In genomic region chr4:48777739-48778138, GRCh38 we compare ENCODE assay signal across 10 cellular contexts. TPM values are rescaled to one million over a fixed set of nuclear protein-coding genes. Genes with fewer than 3 reads are reported as not detected.
DNase-seq lines count a peak whose midpoint lies in the region; ATAC-seq and TF ChIP-seq lines count a peak whose summit lies in the region.
"Had no signal": no experiment of that assay in that cellular context is flagged by ENCODE, and none has a peak within 500 bp of the region (broad histone marks: within the 10 kb centered on the region; RNA-seq: fewer than 3 reads in every experiment).

No MANE protein-coding gene starts in this region.

- H3K4me1 ChIP-seq in left ventricle myocardium inferior (peaks cover 80% of the 10 kb centered on the region), adipocyte (ENCODE audit: control insufficient read depth, insufficient read depth, low read length) (peaks cover 13% of the 10 kb centered on the region), mesenchymal stem cell (ENCODE audit: control insufficient read depth, insufficient read depth, low read depth, low read length) (peaks cover 6% of the 10 kb centered on the region), urinary bladder (ENCODE audit: insufficient read depth) (peaks cover 3% of the 10 kb centered on the region)

- H3K27me3 ChIP-seq in left ventricle myocardium inferior (ENCODE audit: low read depth) (no peaks in the 10 kb centered on the region), adipocyte (replicated peaks; ENCODE audit: control insufficient read depth, insufficient read depth, low read length) (no peaks in the 10 kb centered on the region), mesenchymal stem cell (ENCODE audit: control insufficient read depth in 1 of 2, insufficient read depth in 1 of 2, low read length in 2 of 2) (no peaks in the 10 kb centered on the region)

- H3K23ac ChIP-seq in mesenchymal stem cell (ENCODE audit: low read length in 2 of 2), result no peak overlapping the region

- H2BK120ac ChIP-seq in mesenchymal stem cell (ENCODE audit: low read depth, low read length), result no peak overlapping the region

- TF ChIP-seq CTCF in left ventricle myocardium inferior (IDR thresholded peaks at IDR 0.05; ENCODE audit: borderline replicate concordance), result no peak

- H2BK15ac ChIP-seq in mesenchymal stem cell (ENCODE audit: low read depth, poor library complexity, severe bottlenecking), result no peak overlapping the region

- no peak overlapping the region for H2AK5ac ChIP-seq in mesenchymal stem cell (ENCODE audit: low read length, severe bottlenecking)

- H3K9me3 ChIP-seq in left ventricle myocardium inferior (replicated peaks) (no peaks in the 10 kb centered on the region), adipocyte (ENCODE audit: control insufficient read depth, low read length) (no peaks in the 10 kb centered on the region), mesenchymal stem cell (ENCODE audit: control insufficient read depth, low read length) (no peaks in the 10 kb centered on the region)

- DNase-seq in left ventricle myocardium inferior, result no peak
- DNase-seq in cardiac septum (ENCODE audit: low spot score), result no peak
- DNase-seq in adipocyte (ENCODE audit: low read depth), result no peak
- no peak for DNase-seq in mesenchymal stem cell
- DNase-seq in HUDEP-2 (lab: John Stamatoyannopoulos, UW; ENCODE audit: unreplicated experiment in 76 of 76), result no peak
- DNase-seq: SHP77 treated with DMSO at 0.1 percent for 48 hours; stimulated activated CD4-positive, alpha-beta T cell treated with anti-CD3 and anti-CD28 coated beads, Interleukin-4, amount 100 ng/mL, for 24 hours had no signal

- H2AFZ ChIP-seq in mesenchymal stem cell (ENCODE audit: low read depth, low read length), result no peak overlapping the region

- peak overlapping the region in 1 of 2 experiments; percentile 8 for H3K18ac ChIP-seq in mesenchymal stem cell (ENCODE audit: low read depth in 1 of 2, low read length in 2 of 2)

- H3K79me1 ChIP-seq in mesenchymal stem cell (replicated peaks; ENCODE audit: low read length, poor library complexity, severe bottlenecking), result no peaks in the 10 kb centered on the region

- H3K27ac ChIP-seq in left ventricle myocardium inferior (replicated peaks), result peak overlapping the region; percentile 95
- H3K27ac ChIP-seq in mesenchymal stem cell (ENCODE audit: low read length, poor library complexity, severe bottlenecking), result no peak overlapping the region
- peak overlapping the region; percentile 16 for H3K27ac ChIP-seq in urinary bladder (ENCODE audit: low read depth)

- H2BK12ac ChIP-seq in mesenchymal stem cell (ENCODE audit: low read length in 2 of 2), result no peak overlapping the region

- peak overlapping the region; percentile 96 for H3K9ac ChIP-seq in adipocyte (ENCODE audit: low read length)
- H3K9ac ChIP-seq in mesenchymal stem cell (ENCODE audit: low read length), result peak overlapping the region; percentile 96

- H4K91ac ChIP-seq in mesenchymal stem cell (ENCODE audit: low read length), result no peak overlapping the region

- H4K8ac ChIP-seq in mesenchymal stem cell (ENCODE audit: low read length), result no peak overlapping the region

- H3K14ac ChIP-seq in mesenchymal stem cell (ENCODE audit: low read length in 2 of 2), result no peak overlapping the region

- H3K36me3 ChIP-seq in left ventricle myocardium inferior, result no peaks in the 10 kb centered on the region
- H3K36me3 ChIP-seq in adipocyte (ENCODE audit: control insufficient read depth, insufficient read depth, low read length, severe bottlenecking), result no peaks in the 10 kb centered on the region
- H3K36me3 ChIP-seq in mesenchymal stem cell (ENCODE audit: control insufficient read depth in 1 of 2, insufficient read depth in 2 of 2, low read depth in 1 of 2, low read length in 2 of 2), result no peaks in the 10 kb centered on the region
- H3K36me3 ChIP-seq in urinary bladder (ENCODE audit: insufficient read depth), result no peaks in the 10 kb centered on the region

- peak overlapping the region; percentile 50 for H3K4me2 ChIP-seq in mesenchymal stem cell (ENCODE audit: low read length, poor library complexity, severe bottlenecking)

- intact Hi-C loops in left ventricle myocardium inferior (cut with micrococcal nuclease), result loop anchor here (10.0 kb wide), 1 partner anchor 203 kb away; no protein-coding TSS in a partner anchor
- intact Hi-C loops in cardiac septum (cut with DNase I), result loop anchor here (5.0 to 10.0 kb wide), 4 partner anchors 53 to 200 kb away; no protein-coding TSS in a partner anchor

- no peak overlapping the region for H3K4ac ChIP-seq in mesenchymal stem cell (ENCODE audit: low read depth in 1 of 2, low read length in 2 of 2)

- no peak overlapping the region for H2BK5ac ChIP-seq in mesenchymal stem cell (ENCODE audit: low read depth, low read length, poor library complexity, severe bottlenecking)

- 67% methylated on average over 4 of the region's 10 CpGs for WGBS in mesenchymal stem cell
- 45% methylated on average over 10 of the region's 10 CpGs for WGBS in urinary bladder

- ATAC-seq in HG02588 (IDR thresholded peaks at IDR 0.05; ENCODE audit: unreplicated experiment) (no peak), HG03460 (IDR thresholded peaks at IDR 0.05; ENCODE audit: unreplicated experiment) (no peak)

- H3K4me3 ChIP-seq in left ventricle myocardium inferior (peak overlapping the region; percentile 97), adipocyte (ENCODE audit: low read length) (peak overlapping the region; percentile 96), mesenchymal stem cell (ENCODE audit: insufficient read depth in 1 of 2, low read depth in 1 of 2, low read length in 2 of 2) (peak overlapping the region in 1 of 2 experiments; percentile 96), urinary bladder (ENCODE audit: low read depth, low read length) (peak overlapping the region; percentile 98)

RNA-seq across cellular contexts. Expression of gene FRYL, which starts 2.3 kb away (rescaled TPM):
- total RNA-seq in left ventricle myocardium inferior, result 33.2 TPM
- total RNA-seq in cardiac septum, result 41.0 TPM
- 6.3 TPM for polyA plus RNA-seq in mesenchymal stem cell (2013, experiment 1 of 2)
- 6.6 TPM for polyA plus RNA-seq in mesenchymal stem cell (2013, experiment 2 of 2)
- total RNA-seq in urinary bladder, result 172 TPM
- 17.0 TPM for polyA plus RNA-seq in urinary bladder

RNA-seq across cellular contexts. Expression of gene OCIAD1, which starts 53.1 kb away (rescaled TPM):
- 129 TPM for total RNA-seq in left ventricle myocardium inferior
- total RNA-seq in cardiac septum, result 137 TPM
- polyA plus RNA-seq in mesenchymal stem cell (2013, experiment 1 of 2), result 183 TPM
- 184 TPM for polyA plus RNA-seq in mesenchymal stem cell (2013, experiment 2 of 2)
- 134 TPM for total RNA-seq in urinary bladder
- polyA plus RNA-seq in urinary bladder, result 140 TPM
